ENCODE assay signal across 9 cellular contexts in the genomic region with DNA sequence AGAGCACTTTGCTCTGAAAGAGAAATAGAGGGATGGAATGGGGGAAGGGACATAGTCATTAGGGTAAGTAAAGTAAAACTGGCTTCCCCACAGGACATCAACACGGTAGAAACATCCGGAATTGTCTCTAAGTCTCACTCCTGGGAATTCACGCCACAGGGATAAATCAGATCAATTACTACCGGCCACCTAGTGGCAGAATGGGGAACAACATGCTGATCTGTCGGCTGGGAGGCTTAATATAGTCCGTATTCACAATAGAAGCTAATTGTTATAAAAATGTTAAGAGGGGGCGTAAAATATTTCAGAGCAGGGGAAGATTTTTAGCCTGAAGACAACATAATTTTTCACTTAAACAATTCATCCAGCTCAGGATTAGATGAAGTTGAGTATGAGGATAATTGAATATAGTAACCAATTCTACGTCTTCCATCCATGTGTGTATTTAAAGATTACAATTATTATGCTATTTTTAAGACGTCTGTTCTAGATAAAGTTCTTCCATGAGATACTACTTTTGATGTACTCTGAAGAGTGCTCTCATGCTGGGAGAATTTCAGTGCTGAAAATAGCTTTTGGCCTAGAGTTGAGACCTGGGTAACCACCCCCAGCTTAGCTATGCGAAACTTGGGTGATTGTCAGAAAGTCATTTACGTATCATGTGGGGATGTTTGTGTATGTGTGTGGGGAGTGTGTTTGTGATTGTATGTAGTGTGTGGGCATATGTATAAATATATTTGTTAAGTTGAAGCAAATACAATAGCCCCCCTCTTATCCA.
DNase-seq lines count a peak whose midpoint lies in the region; ATAC-seq, FAIRE-seq and TF ChIP-seq lines count a peak whose summit lies in the region.
"Had no signal": no experiment of that assay in that cellular context is flagged by ENCODE, and none has a peak within 500 bp of the region (broad histone marks: within the 10 kb centered on the region; RNA-seq: fewer than 3 reads in every experiment).

No MANE protein-coding gene starts in this region.

- DNase-seq in Ammon's horn (ENCODE audit: low spot score) (peak; percentile 22), GM12892 (ENCODE audit: insufficient read length) (no peak), RKO (ENCODE audit: low spot score) (peak; percentile 18), fibroblast of the aortic adventitia (ENCODE audit: low read depth) (peak; percentile 45), prostate gland (ENCODE audit: low spot score) (no peak), islet precursor cell (no peak), NCI-H1092 (lab: John Stamatoyannopoulos, UW) (no peak)

- no peaks in the 10 kb centered on the region for H3K9me3 ChIP-seq in prostate gland

- TF ChIP-seq POLR2A in GM12892 (IDR thresholded peaks at IDR 0.05; ENCODE audit: low read depth, low read length) (no peak), prostate gland (IDR thresholded peaks at IDR 0.05) (no peak)

- no peaks in the 10 kb centered on the region for H3K4me1 ChIP-seq in prostate gland (replicated peaks)

- no peak for ATAC-seq in GM18909 (IDR thresholded peaks at IDR 0.05; ENCODE audit: poor library complexity, unreplicated experiment)

- H3K4me3 ChIP-seq in fibroblast of the aortic adventitia (ENCODE audit: low read depth, low read length): no peak overlapping the region
- H3K4me3 ChIP-seq in prostate gland: no peak overlapping the region

- intact Hi-C loops in prostate gland (cut with DNase I): no loop called here

- 69% methylated on average over 11 of the region's 11 CpGs for WGBS in prostate gland

- H3K27me3 ChIP-seq in prostate gland (replicated peaks; ENCODE audit: insufficient read depth): no peaks in the 10 kb centered on the region

- FAIRE-seq in GM12892 (lab: Jason Lieb, UNC): peak; percentile 5

- no peaks in the 10 kb centered on the region for H3K36me3 ChIP-seq in prostate gland

- H3K27ac ChIP-seq in prostate gland: no peak overlapping the region
- H3K27ac ChIP-seq: epithelial cell of prostate had no signal

- TF ChIP-seq CTCF in fibroblast of the aortic adventitia (IDR thresholded peaks at IDR 0.05; ENCODE audit: insufficient read depth, low read length): peak; percentile 70
- TF ChIP-seq CTCF in prostate gland (IDR thresholded peaks at IDR 0.05): peak in 3 of 4 experiments; percentile 6 to 52 (median 14)

Comparison
In these comparisons a context has a peak if more than half of its experiments do, and no peak if none do; other contexts are left out.
1. DNase-seq: peak in Ammon's horn (single experiment), RKO (single experiment) and fibroblast of the aortic adventitia (single experiment); none in GM12892 (single experiment), prostate gland (single experiment), islet precursor cell (single experiment) and NCI-H1092 (single experiment).